In the genomic region with DNA sequence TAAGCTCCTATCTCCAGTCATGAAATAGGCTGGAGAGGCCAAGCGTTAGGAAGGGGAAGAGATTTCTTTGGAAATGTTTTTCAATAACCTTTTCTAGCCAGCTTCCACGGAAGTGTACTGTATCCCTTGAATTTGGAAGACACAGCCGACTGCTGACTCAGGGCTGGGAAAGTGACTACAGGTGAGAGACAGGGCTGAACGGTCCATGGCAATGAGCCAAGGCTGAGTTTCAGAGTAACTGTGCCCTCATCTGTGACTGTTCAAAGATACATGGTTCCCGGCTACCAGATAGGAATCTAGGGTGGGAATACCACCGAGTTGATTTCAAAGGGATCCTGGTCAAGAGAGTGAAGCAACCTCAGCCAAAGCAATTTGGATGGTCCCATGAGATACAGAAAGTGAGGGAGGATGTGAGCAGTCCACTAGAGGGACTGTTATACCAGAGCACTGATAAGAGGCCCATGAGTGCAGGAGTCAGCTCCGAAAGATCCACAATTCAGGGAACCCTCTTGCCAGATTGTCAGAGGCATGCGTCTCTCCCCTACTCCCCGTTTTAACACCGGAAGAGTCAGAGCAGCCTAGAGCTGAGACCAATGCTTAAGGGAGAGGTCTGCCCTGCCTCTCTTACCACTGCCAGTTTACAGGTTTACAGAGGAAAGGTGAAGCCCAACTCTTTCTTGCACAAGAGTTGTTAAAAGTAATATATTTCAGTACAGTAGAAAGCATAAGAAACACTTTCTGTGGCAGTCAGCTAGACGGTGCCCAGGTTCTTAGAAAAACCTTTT, we compare ENCODE assay signal across 18 cellular contexts. TPM values are rescaled to one million over a fixed set of nuclear protein-coding genes. Genes with fewer than 3 reads are reported as not detected.
DNase-seq lines count a peak whose midpoint lies in the region; ATAC-seq and TF ChIP-seq lines count a peak whose summit lies in the region.
"Had no signal": no experiment of that assay in that cellular context is flagged by ENCODE, and none has a peak within 500 bp of the region (broad histone marks: within the 10 kb centered on the region; RNA-seq: fewer than 3 reads in every experiment).

No MANE protein-coding gene starts in this region.

- POLR2A ChIA-PET in RWPE1 (lab: Yijun Ruan, JAX; ENCODE audit: low non-redundant PET), result no interaction called here

- H3K9me3 ChIP-seq in gastroesophageal sphincter, result no peaks in the 10 kb centered on the region
- H3K9me3 ChIP-seq: ascending aorta had no signal

- CTCF ChIA-PET in RWPE1 (lab: Yijun Ruan, JAX), result interaction anchor here (0.7 kb wide), 1 partner anchor 1936 kb away, joined by 4 read pairs; no protein-coding TSS in a partner anchor

- H3K4me3 ChIP-seq in GM06990 (replicated peaks; ENCODE audit: low read depth, low read length) (peak overlapping the region; percentile 27; the same call in 1 of the 2 replicates), H7 (ENCODE audit: insufficient read depth, low read depth, low read length) (no peak overlapping the region), gastroesophageal sphincter (no peak overlapping the region)
- H3K4me3 ChIP-seq: ascending aorta had no signal

- DNase-seq in GM06990 (ENCODE audit: extremely low read depth, insufficient read length) (no peak), H7 (peak; percentile 10), kidney glomerular epithelial cell (lab: John Stamatoyannopoulos, UW) (no peak), RWPE1 (ENCODE audit: low spot score) (no peak), A172 (ENCODE audit: low spot score) (no peak)
- DNase-seq: cortex of kidney, erythroblast, GDM1, head of caudate nucleus, NCI-H187 treated with DMSO at 0.1 percent for 48 hours, retina had no signal

- peak; percentile 38 for TF ChIP-seq CTCF in GM06990 (IDR thresholded peaks at IDR 0.05; ENCODE audit: insufficient read depth, low read length, poor library complexity, severe bottlenecking)
- no peak for TF ChIP-seq CTCF in RWPE1 (conservative IDR thresholded peaks at IDR 0.05; ENCODE audit: low read depth)
- no peak for TF ChIP-seq CTCF in gastroesophageal sphincter (IDR thresholded peaks at IDR 0.05)

- H3K27ac ChIP-seq in RWPE1, result no peak overlapping the region
- no peak overlapping the region for H3K27ac ChIP-seq in gastroesophageal sphincter
- H3K27ac ChIP-seq: ascending aorta had no signal

- H3K4me1 ChIP-seq in gastroesophageal sphincter, result no peaks in the 10 kb centered on the region
- H3K4me1 ChIP-seq: ascending aorta had no signal

- H3K27me3 ChIP-seq in GM06990 (replicated peaks; ENCODE audit: control insufficient read depth, insufficient read depth, low read length) (no peaks in the 10 kb centered on the region), H7 (ENCODE audit: control insufficient read depth, insufficient read depth, low read length) (no peaks in the 10 kb centered on the region), gastroesophageal sphincter (peaks cover 4% of the 10 kb centered on the region)
- H3K27me3 ChIP-seq: ascending aorta had no signal

- no peaks in the 10 kb centered on the region for H3K36me3 ChIP-seq in GM06990 (ENCODE audit: control insufficient read depth, insufficient read depth, low read length)
- no peaks in the 10 kb centered on the region for H3K36me3 ChIP-seq in H7 (replicated peaks; ENCODE audit: control insufficient read depth, insufficient read depth, low read length)
- no peaks in the 10 kb centered on the region for H3K36me3 ChIP-seq in gastroesophageal sphincter
- H3K36me3 ChIP-seq: ascending aorta had no signal

- ATAC-seq in GM18870 (IDR thresholded peaks at IDR 0.05; ENCODE audit: unreplicated experiment) (peak; percentile 35), HG03460 (IDR thresholded peaks at IDR 0.05; ENCODE audit: unreplicated experiment) (peak; percentile 55), gastroesophageal sphincter (no peak)

- TF ChIP-seq POLR2A in gastroesophageal sphincter (IDR thresholded peaks at IDR 0.05), result no peak

- WGBS in gastroesophageal sphincter (ENCODE audit: low coverage in 1 of 2), 2 donors, result 67 to 81% methylated on average over 8 of the region's 11 CpGs

- TF ChIP-seq EP300 in gastroesophageal sphincter (IDR thresholded peaks at IDR 0.05), result no peak

RNA-seq across cellular contexts. Expression of gene KRTAP19-8, which starts 3.2 kb away (rescaled TPM):
- not detected in 2 replicates for total RNA-seq in H7 (2014; rRNA removed; shearing (Covaris generic))
- not detected for total RNA-seq in gastroesophageal sphincter
- total RNA-seq in A172 (2014; rRNA removed; shearing (Covaris generic)), result not detected in 2 replicates
- total RNA-seq: activated T-helper 2 cell treated with anti-CD3 and anti-CD28 coated beads, Interferon-gamma antibody, Interleukin-2, Interleukin-4, amounts not matched to agents 10 μg/mL and 5 μg/mL and 100 μg/mL, durations not matched to agents 14 hours and 24 hours and 36 hours; ascending aorta; LHCN-M2; SK-MEL-5 had no signal
